In genomic region chr12:52050771-52051541, GRCh38 we compare ENCODE assay signal across 8 cellular contexts.
DNase-seq lines count a peak whose midpoint lies in the region; ATAC-seq and TF ChIP-seq lines count a peak whose summit lies in the region.

TSS of gene NR4A1 (plus strand) at chr12:52051442. CDS start at chr12:52054329, 2,887 bp downstream.

- DNase-seq in AG09309 (ENCODE audit: low read depth) (peak; percentile 75), NCI-H345 treated with DMSO at 0.1 percent for 48 hours (lab: John Stamatoyannopoulos, UW; ENCODE audit: unreplicated experiment) (peak; percentile 59), left kidney (ENCODE audit: low read depth, low spot score) (peak; percentile 97)
- peak; percentile 99 for DNase-seq in activated CD4-positive, alpha-beta T cell treated with anti-CD3 and anti-CD28 coated beads for 48 hours
- peak; percentile 97 for DNase-seq in stimulated activated CD4-positive, alpha-beta T cell treated with anti-CD3 and anti-CD28 coated beads, Interleukin-1b, Interleukin-23, amount 100 ng/mL, for 48 hours

- ATAC-seq in GM18873 (IDR thresholded peaks at IDR 0.05; ENCODE audit: low FRiP score, unreplicated experiment) = peak; percentile 68
- peak; percentile 78 for ATAC-seq in HG03135 (IDR thresholded peaks at IDR 0.05; ENCODE audit: unreplicated experiment)

- TF ChIP-seq CTCF in AG09309 (IDR thresholded peaks at IDR 0.05; ENCODE audit: control insufficient read depth, insufficient read depth, low read depth, low read length, missing control alignments) = no peak

- H3K4me3 ChIP-seq in AG09309 (ENCODE audit: control insufficient read depth, low read depth, low read length) = peak within 1 kb of the TSS; percentile 72

- peak within 1 kb of the TSS; percentile 92 for H3K27ac ChIP-seq in cingulate gyrus (ENCODE audit: low read depth, low read length)

Comparison
In these comparisons a context has a peak if more than half of its experiments do, and no peak if none do; other contexts are left out.
1. Peak in every context shown above with its lines: DNase-seq, ATAC-seq, H3K4me3 ChIP-seq and H3K27ac ChIP-seq.